8 cellular contexts compared by ENCODE assay signal in the genomic region with DNA sequence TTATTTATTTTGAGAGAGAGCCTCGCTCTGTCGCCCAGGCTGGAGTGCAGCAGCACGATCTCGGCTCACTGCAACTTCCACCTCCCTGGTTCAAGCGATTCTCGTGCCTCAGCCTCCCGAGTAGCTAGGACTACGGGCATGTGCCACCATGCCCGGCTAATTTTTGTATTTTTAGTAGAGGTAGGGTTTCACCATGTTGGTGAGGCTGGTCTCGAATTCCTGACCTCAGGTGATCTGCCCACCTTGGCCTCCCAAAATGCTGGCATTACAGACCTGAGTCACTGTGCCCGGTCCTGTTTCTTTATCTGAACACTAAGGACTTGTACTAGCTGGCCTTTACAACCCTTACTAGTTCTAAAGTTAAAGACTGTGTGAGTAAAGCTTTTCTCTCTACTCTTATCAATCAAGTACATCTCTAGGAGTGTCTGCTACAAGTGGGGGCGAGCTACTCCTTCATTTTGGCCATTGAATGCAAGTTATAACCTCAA. TPM values are rescaled to one million over a fixed set of nuclear protein-coding genes. Genes with fewer than 3 reads are reported as not detected.
DNase-seq lines count a peak whose midpoint lies in the region; ATAC-seq and TF ChIP-seq lines count a peak whose summit lies in the region.
"Not testable (repeated sequence)": the region's sequence is repeated elsewhere in the genome, so short reads cannot be mapped to it uniquely, and the experiment has no call there.

No MANE protein-coding gene starts in this region.

- H3K4me3 ChIP-seq in A673 (ENCODE audit: low read depth, low read length, poor library complexity, severe bottlenecking) (peak overlapping the region; percentile 46), Karpas-422 (ENCODE audit: low read length) (peak overlapping the region; percentile 88), lower leg skin (ENCODE audit: low read depth, poor library complexity, severe bottlenecking) (peak overlapping the region; percentile 40), skeletal muscle tissue (ENCODE audit: low read length in 3 of 3) (peak overlapping the region; percentile 78 to 91 (median 79))

- H3K27ac Mint-ChIP-seq in T-helper 17 cell = peak overlapping the region; percentile 98
- H3K27ac Mint-ChIP-seq in activated naive CD8-positive, alpha-beta T cell treated with anti-CD3 and anti-CD28 coated beads, Interleukin-2, amount 10 ng/mL, durations not matched to agents 7 days and 5 days = peak overlapping the region; percentile 96

- H3K9ac ChIP-seq in Karpas-422 (ENCODE audit: low read length) (peak overlapping the region; percentile 86), skeletal muscle tissue (ENCODE audit: low read depth in 1 of 3, low read length in 3 of 3) (peak overlapping the region; percentile 56 to 80 (median 78))

- peak overlapping the region; percentile 93 for H3K4me3 Mint-ChIP-seq in T-helper 17 cell
- H3K4me3 Mint-ChIP-seq in activated naive CD8-positive, alpha-beta T cell treated with anti-CD3 and anti-CD28 coated beads, Interleukin-2, amount 10 ng/mL, durations not matched to agents 7 days and 5 days = peak overlapping the region; percentile 92

- not testable (repeated sequence) for H3K27me3 Mint-ChIP-seq in T-helper 17 cell; activated naive CD8-positive, alpha-beta T cell treated with anti-CD3 and anti-CD28 coated beads, Interleukin-2, amount 10 ng/mL, durations not matched to agents 7 days and 5 days

- H4K20me1 ChIP-seq in Karpas-422 (ENCODE audit: insufficient read depth, low read depth, low read length) = not testable (repeated sequence)

- H3K27ac ChIP-seq in A673 (ENCODE audit: low read depth, low read length, poor library complexity, severe bottlenecking); skeletal muscle tissue (ENCODE audit: low read depth, low read length): not testable (repeated sequence)
- peak overlapping the region; percentile 80 for H3K27ac ChIP-seq in Karpas-422 (ENCODE audit: low read length)

- peaks cover 16% of the 10 kb centered on the region for H3K36me3 Mint-ChIP-seq in T-helper 17 cell (ENCODE audit: low read depth)
- H3K36me3 Mint-ChIP-seq in activated naive CD8-positive, alpha-beta T cell treated with anti-CD3 and anti-CD28 coated beads, Interleukin-2, amount 10 ng/mL, durations not matched to agents 7 days and 5 days = peaks cover 21% of the 10 kb centered on the region

- not testable (repeated sequence) for H3K27me3 ChIP-seq in A673 (replicated peaks; ENCODE audit: insufficient read depth, low read depth, low read length, poor library complexity); Karpas-422 (ENCODE audit: low read length); skeletal muscle tissue (ENCODE audit: control insufficient read depth in 3 of 3, insufficient read depth in 3 of 3, low read length in 3 of 3)

- H3K9me3 Mint-ChIP-seq in activated naive CD8-positive, alpha-beta T cell treated with anti-CD3 and anti-CD28 coated beads, Interleukin-2, amount 10 ng/mL, durations not matched to agents 7 days and 5 days = not testable (repeated sequence)

- not testable (repeated sequence) for DNase-seq in A673 (ENCODE audit: low spot score); T-helper 17 cell; lower leg skin (ENCODE audit: low spot score in 2 of 2)
- DNase-seq in Karpas-422 = peak; percentile 55
- peak; percentile 41 for DNase-seq in activated naive CD8-positive, alpha-beta T cell treated with anti-CD3 and anti-CD28 coated beads, Interleukin-2, amount 10 ng/mL, durations not matched to agents 7 days and 5 days
- peak; percentile 16 to 24 for DNase-seq in erythroblast (lab: John Stamatoyannopoulos, UW)

- H3K4me2 ChIP-seq in Karpas-422 (ENCODE audit: low read depth, low read length, poor library complexity, severe bottlenecking) = peak overlapping the region; percentile 81

- POLR2A ChIA-PET in A673 (lab: Charles Lee; ENCODE audit: low non-redundant PET) = not testable (repeated sequence)
- POLR2A ChIA-PET in activated naive CD8-positive, alpha-beta T cell treated with anti-CD3 and anti-CD28 coated beads, Interleukin-2, amount 10 ng/mL, durations not matched to agents 7 days and 5 days (lab: Charles Lee) = interaction anchor here (0.6 to 2.3 kb wide), 14 partner anchors 8 to 215 kb away, joined by 3 to 15 read pairs (median 4); partner anchors contain the start of genes CAST, ERAP1 and LNPEP

- intact Hi-C loops in A673 (cut with micrococcal nuclease; ENCODE audit: unreplicated experiment) = loop anchor here (5.0 kb wide), 1 partner anchor 60 kb away; the partner anchor contains the start of gene LNPEP
- intact Hi-C loops in lower leg skin (cut with DNase I; ENCODE audit: low total_unique reads) = not testable (repeated sequence)

- peaks cover 40% of the 10 kb centered on the region for H3K79me2 ChIP-seq in Karpas-422 (ENCODE audit: low read length)

- ATAC-seq in GM18517 (IDR thresholded peaks at IDR 0.05; ENCODE audit: unreplicated experiment) (peak; percentile 10), T-helper 17 cell (peak; percentile 39)
- not testable (repeated sequence) for ATAC-seq in activated naive CD8-positive, alpha-beta T cell treated with anti-CD3 and anti-CD28 coated beads, Interleukin-2, amount 10 ng/mL, durations not matched to agents 7 days and 5 days (ENCODE audit: low read depth)

- CTCF ChIA-PET in A673 (lab: Charles Lee) = interaction anchor here (0.6 to 0.9 kb wide), 2 partner anchors 8 to 352 kb away, joined by 3 read pairs; no protein-coding TSS in a partner anchor

- TF ChIP-seq CTCF in A673 (conservative IDR thresholded peaks at IDR 0.05; ENCODE audit: low read depth, low read length); lower leg skin (IDR thresholded peaks at IDR 0.05): not testable (repeated sequence)

- H2AFZ ChIP-seq in Karpas-422 (ENCODE audit: low read length) = peak overlapping the region; percentile 37; the same call in 1 of the 2 replicates

- 7 to 11% methylated on average over 12 of the region's 12 CpGs for WGBS in lower leg skin, 2 donors

- BruUV-seq in A673 (replicated peaks; lab: Mats Ljungman, UMichigan) = not testable (repeated sequence)

- H3K4me1 ChIP-seq in A673 (ENCODE audit: insufficient read depth, low read length, poor library complexity, severe bottlenecking) = not testable (repeated sequence)
- H3K4me1 ChIP-seq in Karpas-422 (ENCODE audit: low read length) (peaks cover 56% of the 10 kb centered on the region), skeletal muscle tissue (ENCODE audit: control insufficient read depth in 3 of 3, insufficient read depth in 3 of 3, low read length in 3 of 3) (peaks cover 10 to 19% (median 11%) of the 10 kb centered on the region in 3 donors)

- not testable (repeated sequence) for H3K9me3 ChIP-seq in A673 (ENCODE audit: low read depth, low read length, poor library complexity, severe bottlenecking); Karpas-422 (ENCODE audit: low read length); T-helper 17 cell (ENCODE audit: control insufficient read depth, low read length, poor library complexity, severe bottlenecking); skeletal muscle tissue (ENCODE audit: control insufficient read depth in 3 of 3, low read length in 3 of 3)

- not testable (repeated sequence) for TF ChIP-seq POLR2A in erythroblast (IDR thresholded peaks at IDR 0.05; ENCODE audit: low read length); lower leg skin (IDR thresholded peaks at IDR 0.05)

- not testable (repeated sequence) for H3K36me3 ChIP-seq in A673 (ENCODE audit: insufficient read depth, low read length, poor library complexity, severe bottlenecking); skeletal muscle tissue (ENCODE audit: control insufficient read depth in 3 of 3, insufficient read depth in 3 of 3, low read length in 3 of 3)
- peaks cover 14% of the 10 kb centered on the region for H3K36me3 ChIP-seq in Karpas-422 (ENCODE audit: insufficient read depth, low read length)

- H3K9me2 ChIP-seq in Karpas-422 (replicated peaks; ENCODE audit: insufficient read depth, low read length) = not testable (repeated sequence)

- H3K4me1 Mint-ChIP-seq in T-helper 17 cell = peaks cover 57% of the 10 kb centered on the region
- H3K4me1 Mint-ChIP-seq in activated naive CD8-positive, alpha-beta T cell treated with anti-CD3 and anti-CD28 coated beads, Interleukin-2, amount 10 ng/mL, durations not matched to agents 7 days and 5 days = peaks cover 59% of the 10 kb centered on the region

RNA-seq across cellular contexts. Expression of gene ERAP2, which starts 0.7 kb away (rescaled TPM):
- 2.0 and 2.6 TPM in 2 replicates for total RNA-seq in A673 (2021)
- 33.7 and 60.5 TPM in 2 replicates for total RNA-seq in Karpas-422 (2014; rRNA removed; shearing (Covaris generic); ENCODE audit: low replicate concordance)
- total RNA-seq in T-helper 17 cell = 10 to 100 TPM; 42.7 to 65.6 TPM
- 100 to 1,000 TPM; 107 to 110 TPM for total RNA-seq in activated naive CD8-positive, alpha-beta T cell treated with anti-CD3 and anti-CD28 coated beads, Interleukin-2, amount 10 ng/mL, durations not matched to agents 7 days and 5 days
- total RNA-seq in lower leg skin = 10 to 100 TPM in 1 of 4 donors, 1 to 10 TPM in 3; 5.0 to 11.0 (median 9.3) TPM
- total RNA-seq in skeletal muscle tissue = 20.9 TPM

RNA-seq across cellular contexts. Expression of gene LNPEP, which starts 58.9 kb away (rescaled TPM):
- total RNA-seq in A673 (2021) (10.3 and 12.8 TPM in 2 replicates), T-helper 17 cell (10 to 100 TPM; 72.4 to 80.7 TPM), lower leg skin (10 to 100 TPM; 53.9 to 60.1 (median 56.9) TPM), skeletal muscle tissue (57.4 TPM)
- 38.2 and 92.3 TPM in 2 replicates for total RNA-seq in Karpas-422 (2014; rRNA removed; shearing (Covaris generic); ENCODE audit: low replicate concordance)
- 100 to 1,000 TPM; 100 to 106 TPM for total RNA-seq in activated naive CD8-positive, alpha-beta T cell treated with anti-CD3 and anti-CD28 coated beads, Interleukin-2, amount 10 ng/mL, durations not matched to agents 7 days and 5 days
